1 cellular context compared by ENCODE assay signal in the genomic region with DNA sequence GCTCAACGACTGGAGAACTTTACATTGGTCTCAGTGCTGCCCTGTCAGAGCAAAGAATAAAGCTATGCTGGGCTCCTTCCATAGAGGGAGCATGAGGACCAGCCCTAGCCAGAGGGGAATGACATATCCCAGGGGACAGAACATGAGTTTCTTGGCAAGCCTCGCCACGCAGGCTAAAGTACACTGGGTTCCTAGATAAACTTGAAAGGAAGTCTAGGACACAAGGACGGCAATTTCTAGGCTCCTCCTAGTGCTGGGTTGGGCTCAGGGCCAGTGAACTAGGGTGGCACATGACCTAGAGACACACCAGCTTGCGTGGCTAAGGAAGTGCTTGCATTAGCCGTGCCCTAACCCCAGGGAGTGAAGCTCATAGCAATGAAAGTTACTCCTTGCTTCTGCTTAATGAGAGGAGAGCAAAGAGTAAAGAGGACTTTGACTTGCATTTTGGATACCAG.
TF ChIP-seq lines count a peak whose summit lies in the region.

No MANE protein-coding gene starts in this region.

TF ChIP-seq in GM23338, 12 proteins besides CTCF, POLR2A, EP300 and RAD21 (continued from another document):
- TF ChIP-seq ZNF462 (CRISPR knock-in tag; IDR thresholded peaks at IDR 0.05) = no peak
- no peak for TF ChIP-seq EZH2 (IDR thresholded peaks at IDR 0.05; ENCODE audit: low read depth, unreplicated experiment)
- no peak for TF ChIP-seq STAT1 (IDR thresholded peaks at IDR 0.05; ENCODE audit: unreplicated experiment)
- TF ChIP-seq CREB1 (CRISPR knock-in tag; IDR thresholded peaks at IDR 0.05; ENCODE audit: low read depth) = no peak
- TF ChIP-seq NANOG (IDR thresholded peaks at IDR 0.05; ENCODE audit: borderline replicate concordance) = no peak
- no peak for TF ChIP-seq EZH2phosphoT487 (IDR thresholded peaks at IDR 0.05; ENCODE audit: unreplicated experiment)
